Comparison of ENCODE assay signal across 8 cellular contexts in genomic region chr4:8580321-8581093, GRCh38. TPM values are rescaled to one million over a fixed set of nuclear protein-coding genes. Genes with fewer than 3 reads are reported as not detected.
DNase-seq lines count a peak whose midpoint lies in the region; ATAC-seq, FAIRE-seq and TF ChIP-seq lines count a peak whose summit lies in the region.

A gene with protein sequence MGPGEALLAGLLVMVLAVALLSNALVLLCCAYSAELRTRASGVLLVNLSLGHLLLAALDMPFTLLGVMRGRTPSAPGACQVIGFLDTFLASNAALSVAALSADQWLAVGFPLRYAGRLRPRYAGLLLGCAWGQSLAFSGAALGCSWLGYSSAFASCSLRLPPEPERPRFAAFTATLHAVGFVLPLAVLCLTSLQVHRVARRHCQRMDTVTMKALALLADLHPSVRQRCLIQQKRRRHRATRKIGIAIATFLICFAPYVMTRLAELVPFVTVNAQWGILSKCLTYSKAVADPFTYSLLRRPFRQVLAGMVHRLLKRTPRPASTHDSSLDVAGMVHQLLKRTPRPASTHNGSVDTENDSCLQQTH (plus strand): TSS chr4:8580392. CDS start chr4:8580983, 591 bp downstream.

- WGBS in HepG2 (ENCODE audit: low lambda C conversion rate): 32% methylated on average over 25 of the region's 63 CpGs
- 4 to 6% methylated on average over 42 to 44 of the region's 63 CpGs for WGBS in thyroid gland, 2 donors

- in situ Hi-C loops in Caki2 (cut with HindIII; ENCODE audit: low pct_unique_long_range_greater_than_20kb, low sequenced_read_pairs) (no loop called here), brain microvascular endothelial cell (cut with HindIII; ENCODE audit: low pct_ligation_motif_present, low sequenced_read_pairs) (no loop called here), HepG2 (cut with HindIII; ENCODE audit: extremely low pct_ligation_motif_present, low pct_unique_long_range_greater_than_20kb) (no loop called here)

- H3K27ac Mint-ChIP-seq in CD8-positive, alpha-beta memory T cell: no peak within 1 kb of the TSS

- ATAC-seq in HepG2: peak; percentile 93

- no peak within 1 kb of the TSS for H2AFZ ChIP-seq in HepG2 (ENCODE audit: low read length)

- no peak within 1 kb of the TSS for H3K4me3 Mint-ChIP-seq in CD8-positive, alpha-beta memory T cell

- H3K27me3 ChIP-seq in brain microvascular endothelial cell (replicated peaks) (peaks cover 31% of the 10 kb centered on the region), HepG2 (ENCODE audit: control insufficient read depth in 1 of 2, insufficient read depth in 2 of 2, low read length in 2 of 2) (0 out of 5 replicates have a peak, but pooled peaks cover 2 to 5% of the 10 kb centered on the region in 2 experiments), thyroid gland (no peaks in the 10 kb centered on the region)
- H3K27me3 ChIP-seq in CD8-positive, alpha-beta memory T cell (ENCODE audit: insufficient read depth, low read length, poor library complexity, severe bottlenecking): no peaks in the 10 kb centered on the region

- TF ChIP-seq RAD21 in HepG2 (CRISPR knock-in tag; IDR thresholded peaks at IDR 0.05): no peak

- no peak for TF ChIP-seq EP300 in HepG2 (IDR thresholded peaks at IDR 0.05; ENCODE audit: low read depth in 2 of 2, low read length in 2 of 2)
- no peak for TF ChIP-seq EP300 in HepG2 (CRISPR knock-in tag; IDR thresholded peaks at IDR 0.05; ENCODE audit: borderline replicate concordance)

- peaks cover 11 to 26% of the 10 kb centered on the region in 2 donors for H3K27me3 Mint-ChIP-seq in CD8-positive, alpha-beta memory T cell

- H3K27ac ChIP-seq in brain microvascular endothelial cell (no peak within 1 kb of the TSS), HepG2 (ENCODE audit: extremely low read length, insufficient read depth, low read length) (no peak within 1 kb of the TSS), thyroid gland (no peak within 1 kb of the TSS)
- H3K27ac ChIP-seq in CD8-positive, alpha-beta memory T cell (ENCODE audit: low read depth, low read length): no peak within 1 kb of the TSS

- H3K9me3 ChIP-seq in HepG2 (ENCODE audit: low read length) (no peaks in the 10 kb centered on the region), thyroid gland (no peaks in the 10 kb centered on the region)
- no peaks in the 10 kb centered on the region for H3K9me3 ChIP-seq in CD8-positive, alpha-beta memory T cell (ENCODE audit: low read length)

- TF ChIP-seq POLR2A in HepG2 (IDR thresholded peaks at IDR 0.05; ENCODE audit: insufficient read depth in 1 of 2, low read depth in 2 of 2, low read length in 2 of 2) (no peak), thyroid gland (IDR thresholded peaks at IDR 0.05) (no peak)

- H3K4me1 ChIP-seq in HepG2 (ENCODE audit: insufficient read depth, low read length) (no peaks in the 10 kb centered on the region), thyroid gland (peaks cover 4 to 6% of the 10 kb centered on the region in 2 donors)
- no peaks in the 10 kb centered on the region for H3K4me1 ChIP-seq in CD8-positive, alpha-beta memory T cell (ENCODE audit: insufficient read depth, low read length)

- H3K4me1 Mint-ChIP-seq in CD8-positive, alpha-beta memory T cell: no peaks in the 10 kb centered on the region

- H3K4me3 ChIP-seq in brain microvascular endothelial cell (ENCODE audit: low read depth, low read length): no peak within 1 kb of the TSS
- no peak within 1 kb of the TSS for H3K4me3 ChIP-seq in HepG2 (replicated peaks in 1 of 3; ENCODE audit: insufficient read depth in 1 of 3, low read depth in 2 of 3, low read length in 3 of 3)
- no peak within 1 kb of the TSS for H3K4me3 ChIP-seq in thyroid gland (replicated peaks in 1 of 3)
- H3K4me3 ChIP-seq in CD8-positive, alpha-beta memory T cell (ENCODE audit: low read length): no peak within 1 kb of the TSS

- peak; percentile 75 for DNase-seq in Caki2 (ENCODE audit: low read depth)
- DNase-seq in NCI-H2196 (lab: John Stamatoyannopoulos, UW; ENCODE audit: unreplicated experiment): peak; percentile 35
- peak; percentile 37 for DNase-seq in brain microvascular endothelial cell
- no peak for DNase-seq in HepG2 (ENCODE audit: low spot score)
- DNase-seq in thyroid gland: peak; percentile 62 to 77
- no peak for DNase-seq in CD8-positive, alpha-beta memory T cell
- DNase-seq in effector CD4-positive, alpha-beta T cell: no peak
- DNase-seq in NCI-H2081 (lab: John Stamatoyannopoulos, UW): no peak

- H3K36me3 ChIP-seq in brain microvascular endothelial cell (replicated peaks) (no peaks in the 10 kb centered on the region), HepG2 (replicated peaks in 1 of 2; ENCODE audit: control insufficient read depth in 1 of 2, insufficient read depth in 2 of 2, low read length in 2 of 2) (no peaks in the 10 kb centered on the region), thyroid gland (no peaks in the 10 kb centered on the region)
- H3K36me3 ChIP-seq in CD8-positive, alpha-beta memory T cell (ENCODE audit: insufficient read depth, low read length): no peaks in the 10 kb centered on the region

- H4K20me1 ChIP-seq in HepG2 (ENCODE audit: insufficient read depth, low read length): 0 out of 2 replicates have a peak, but pooled peaks cover 3% of the 10 kb centered on the region

- no peaks in the 10 kb centered on the region for H3K9me3 Mint-ChIP-seq in CD8-positive, alpha-beta memory T cell

- H3K36me3 Mint-ChIP-seq in CD8-positive, alpha-beta memory T cell: no peaks in the 10 kb centered on the region

- no peak for FAIRE-seq in HepG2 (lab: Jason Lieb, UNC)

- POLR2A ChIA-PET in HepG2 (lab: Yijun Ruan, JAX): no interaction called here
- POLR2A ChIA-PET in CD8-positive, alpha-beta memory T cell (lab: Charles Lee): no interaction called here

- CTCF ChIA-PET in HepG2 (lab: Yijun Ruan, JAX; ENCODE audit: low intra/inter-chr PET ratio, low total read pairs): no interaction called here
- CTCF ChIA-PET in CD8-positive, alpha-beta memory T cell (lab: Charles Lee): no interaction called here

- BruUV-seq in HepG2 (replicated peaks; lab: Mats Ljungman, UMichigan): no TSS peak

- H3K9ac ChIP-seq in HepG2 (ENCODE audit: insufficient read depth, low read depth, low read length): no peak within 1 kb of the TSS

- intact Hi-C loops in HepG2 (cut with micrococcal nuclease; ENCODE audit: unreplicated experiment) (no loop called here), thyroid gland (cut with DNase I) (no loop called here)

- no peaks in the 10 kb centered on the region for H3K79me2 ChIP-seq in HepG2 (ENCODE audit: insufficient read depth, low read length)

- H3K4me2 ChIP-seq in HepG2 (ENCODE audit: low read depth, low read length): no peak within 1 kb of the TSS

- TF ChIP-seq CTCF in brain microvascular endothelial cell (IDR thresholded peaks at IDR 0.05; ENCODE audit: low read depth, low read length, missing control alignments) (no peak), HepG2 (CRISPR knock-in tag; IDR thresholded peaks at IDR 0.05) (no peak), thyroid gland (IDR thresholded peaks at IDR 0.05) (peak in 1 of 6 experiments; percentile 5)

TF ChIP-seq in HepG2, 621 proteins besides CTCF, POLR2A, EP300 and RAD21 (continues in another document):
- peak; percentile 66 for TF ChIP-seq ZNF18 (CRISPR knock-in tag; IDR thresholded peaks at IDR 0.05; ENCODE audit: insufficient replicate concordance)

RNA-seq across cellular contexts. Expression of the gene that starts here (rescaled TPM):
- total RNA-seq in Caki2 (2014; rRNA removed; shearing (Covaris generic); ENCODE audit: low replicate concordance): not detected in 2 replicates
- total RNA-seq in HepG2 (2016; rRNA removed; fragmentation: Illumina TruSeq; extraction: Trizol) (0.07 TPM in 1 of 2 replicates, not detected in the other), thyroid gland (not detected)
- not detected in 2 replicates for total RNA-seq in HepG2 (2016; cell fraction: cytosol; rRNA removed; fragmentation: Illumina TruSeq; extraction: Trizol; ENCODE audit: low read depth)
- total RNA-seq in HepG2 (2016; cell fraction: insoluble cytoplasmic fraction; rRNA removed; fragmentation: Illumina TruSeq; extraction: Trizol): not detected in 2 replicates
- total RNA-seq in HepG2 (2016; cell fraction: membrane; rRNA removed; fragmentation: Illumina TruSeq; extraction: Trizol): 0.07 TPM in 1 of 2 replicates, not detected in the other
- total RNA-seq in HepG2 (2016; cell fraction: nucleus; rRNA removed; fragmentation: Illumina TruSeq; extraction: Trizol): 0.12 and 0.13 TPM in 2 replicates
- polyA plus RNA-seq in HepG2 (2011; rRNA removed): 0.01 TPM in 1 of 2 replicates, not detected in the other
- polyA plus RNA-seq in HepG2 (2011; cell fraction: cytosol; rRNA removed): not detected in 2 replicates
- polyA plus RNA-seq in HepG2 (2011; cell fraction: nucleus; rRNA removed): 0.10 and 0.13 TPM in 2 replicates
- polyA plus RNA-seq in HepG2 (2012): not detected in 2 replicates
- not detected in 2 replicates for polyA plus RNA-seq in HepG2 (2016; cell fraction: cytosol; fragmentation: Illumina TruSeq; extraction: Trizol; ENCODE audit: low read depth)
- polyA plus RNA-seq in HepG2 (2016; cell fraction: insoluble cytoplasmic fraction; fragmentation: Illumina TruSeq; extraction: Trizol; ENCODE audit: low read depth): not detected in 2 replicates
- polyA plus RNA-seq in HepG2 (2016; cell fraction: membrane; fragmentation: Illumina TruSeq; extraction: Trizol; ENCODE audit: low read depth): not detected in 2 replicates
- 0.16 TPM in 1 of 2 replicates, not detected in the other for polyA plus RNA-seq in HepG2 (2016; cell fraction: nucleus; fragmentation: Illumina TruSeq; extraction: Trizol; ENCODE audit: insufficient read depth, low read depth)
- 0.07 TPM in 1 of 2 replicates, not detected in the other for polyA minus RNA-seq in HepG2 (2011; rRNA and poly(A)+ RNA removed; ENCODE audit: low replicate concordance)
- not detected in 2 replicates for polyA minus RNA-seq in HepG2 (2011; cell fraction: cytosol; rRNA and poly(A)+ RNA removed)
- polyA minus RNA-seq in HepG2 (2011; cell fraction: nucleus; rRNA and poly(A)+ RNA removed): 0.13 TPM in 1 of 2 replicates, not detected in the other
- total RNA-seq in CD8-positive, alpha-beta memory T cell: not detected
- not detected for polyA plus RNA-seq in CD8-positive, alpha-beta memory T cell

Comparison
In these comparisons a context has a peak if more than half of its experiments do, and no peak if none do; other contexts are left out.
1. Peak in DNase-seq in Caki2; RNA of the gene not detected or under 1 TPM.
2. Peak in ATAC-seq in HepG2; RNA of the gene not detected or under 1 TPM.
3. Peak in DNase-seq in thyroid gland; RNA of the gene not detected or under 1 TPM.
4. DNase-seq: peak in NCI-H2196 (single experiment) and brain microvascular endothelial cell (single experiment); none in HepG2 (single experiment), CD8-positive, alpha-beta memory T cell (0 of 5), effector CD4-positive, alpha-beta T cell (single experiment) and NCI-H2081 (0 of 2).